17 cellular contexts compared by ENCODE assay signal in genomic region chr12:39375206-39375808, GRCh38.
DNase-seq lines count a peak whose midpoint lies in the region; ATAC-seq, FAIRE-seq and TF ChIP-seq lines count a peak whose summit lies in the region.
"Had no signal": no experiment of that assay in that cellular context is flagged by ENCODE, and none has a peak within 500 bp of the region (broad histone marks: within the 10 kb centered on the region; RNA-seq: fewer than 3 reads in every experiment).

No MANE protein-coding gene starts in this region.

- ATAC-seq in GM18502 (IDR thresholded peaks at IDR 0.05; ENCODE audit: poor library complexity, unreplicated experiment) = no peak
- ATAC-seq in HG03432 (IDR thresholded peaks at IDR 0.05; ENCODE audit: unreplicated experiment) = no peak
- ATAC-seq: left cardiac atrium; stimulated activated memory B cell treated with anti-CD40 and anti-IgM and Interleukin-4, amounts not matched to agents 10 μg/mL and 1 μg/mL and 100 μg/mL, for 72 hours had no signal

- peak; percentile 63 for DNase-seq in ACHN
- DNase-seq in GM12891 (ENCODE audit: insufficient read length, low spot score) = no peak
- DNase-seq in SK-MEL-5 (ENCODE audit: low read depth, low spot score) = peak; percentile 6
- peak; percentile 18 for DNase-seq in glomerular visceral epithelial cell (ENCODE audit: extremely low spot score)
- DNase-seq in mesenteric fat pad (ENCODE audit: low spot score) = no peak
- no peak for DNase-seq in SW 1271 (lab: John Stamatoyannopoulos, UW)
- DNase-seq: activated CD8-positive, alpha-beta memory T cell treated with anti-CD3 and anti-CD28 coated beads, Interleukin-2, amount 50 U/mL, for 4 hours; C1 segment of cervical spinal cord; EL; heart left ventricle; left cardiac atrium; MV-4-11; sigmoid colon; upper lobe of left lung had no signal

- peak; percentile 67 for FAIRE-seq in GM12891 (lab: Jason Lieb, UNC)

- no peak for TF ChIP-seq POLR2A in GM12891 (IDR thresholded peaks at IDR 0.05; ENCODE audit: low read depth, low read length)

- in situ Hi-C loops in ACHN (cut with HindIII; ENCODE audit: low pct_ligation_motif_present, low pct_unique_long_range_greater_than_20kb, low sequenced_read_pairs) = no loop called here
- in situ Hi-C loops in SK-MEL-5 (cut with HindIII; ENCODE audit: low pct_unique_long_range_greater_than_20kb, low sequenced_read_pairs) = no loop called here

TF ChIP-seq in GM12891, 5 proteins besides CTCF, POLR2A, EP300 and RAD21:
- TF ChIP-seq PAX5 (IDR thresholded peaks at IDR 0.05; ENCODE audit: insufficient read depth, low read length, severe bottlenecking) (no peak), SPI1 (IDR thresholded peaks at IDR 0.05; ENCODE audit: low read depth, low read length) (no peak), TAF1 (IDR thresholded peaks at IDR 0.05; ENCODE audit: low read depth, low read length) (no peak), POLR2AphosphoS5 (IDR thresholded peaks at IDR 0.05; ENCODE audit: low read depth, low read length) (no peak), POU2F2 (IDR thresholded peaks at IDR 0.05; ENCODE audit: low read depth, low read length) (no peak)

Comparison
In these comparisons a context has a peak if more than half of its experiments do, and no peak if none do; other contexts are left out.
1. DNase-seq: peak in ACHN (single experiment), SK-MEL-5 (single experiment) and glomerular visceral epithelial cell (single experiment); none in GM12891 (single experiment), mesenteric fat pad (single experiment) and SW 1271 (0 of 2).